1 cellular context compared by ENCODE assay signal in the genomic region with DNA sequence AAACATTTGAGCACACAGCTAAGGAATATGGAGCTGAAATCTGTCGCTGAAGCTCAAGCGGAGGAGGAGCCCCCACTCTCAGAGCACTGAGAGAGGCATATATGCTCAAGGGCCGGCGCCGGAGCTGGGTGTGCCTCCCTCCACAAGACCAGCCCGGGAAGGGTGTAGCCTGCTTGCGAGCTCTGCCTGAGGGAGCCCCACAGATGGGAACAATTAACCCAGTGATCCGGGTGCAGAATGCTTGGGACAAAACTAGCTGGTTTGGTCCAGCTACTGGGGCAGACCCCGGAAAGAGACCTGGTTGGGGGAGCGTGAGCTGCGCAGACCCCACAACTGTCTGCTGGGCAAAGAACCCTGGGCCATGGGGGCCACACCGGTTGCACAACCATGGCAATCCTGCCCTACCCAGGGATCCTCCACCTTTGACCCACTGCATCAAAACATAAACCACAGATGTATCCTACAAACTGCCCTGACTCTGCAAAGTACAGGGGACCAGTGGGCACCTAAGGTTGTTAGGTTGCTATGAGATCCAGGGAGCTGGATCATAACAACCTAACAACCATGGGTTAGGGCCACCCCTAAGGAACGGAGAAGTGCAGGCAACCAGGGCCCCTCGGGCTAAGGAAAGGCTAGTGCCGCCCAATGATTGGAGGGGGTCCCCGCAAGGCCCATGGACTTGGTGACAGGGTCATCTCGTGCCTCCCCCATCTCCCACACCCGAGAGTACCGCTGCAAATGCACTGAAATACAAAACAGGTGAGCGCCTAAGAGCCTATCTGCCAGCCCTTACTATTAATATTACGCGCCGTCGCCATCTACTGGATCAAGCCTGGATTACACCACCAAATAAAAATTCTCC.
TF ChIP-seq lines count a peak whose summit lies in the region.

No MANE protein-coding gene starts in this region.

TF ChIP-seq in HepG2, 621 proteins besides CTCF, POLR2A, EP300 and RAD21 (continued from another document and continues in another):
- TF ChIP-seq ZNF296 (CRISPR knock-in tag; conservative IDR thresholded peaks at IDR 0.05) (no peak), ZNF329 (CRISPR knock-in tag; IDR thresholded peaks at IDR 0.05; ENCODE audit: low read depth) (no peak), HDAC2 (CRISPR knock-in tag; IDR thresholded peaks at IDR 0.05) (peak; percentile 43; the same call in 1 of the 2 replicates), ZNF607 (CRISPR knock-in tag; IDR thresholded peaks at IDR 0.05; ENCODE audit: borderline replicate concordance) (no peak), IKZF4 (CRISPR knock-in tag; IDR thresholded peaks at IDR 0.05; ENCODE audit: borderline replicate concordance, low read depth, not compliant biosample characterization) (no peak), RAD51 (IDR thresholded peaks at IDR 0.05; ENCODE audit: borderline replicate concordance) (no peak), BRD4 (CRISPR knock-in tag; IDR thresholded peaks at IDR 0.05) (0 out of 2 replicates have a peak, but pooled peaks have one; percentile 31), MIXL1 (CRISPR knock-in tag; IDR thresholded peaks at IDR 0.05) (peak; percentile 51; the same call in 1 of the 2 replicates), ATF7-NPFF (CRISPR knock-in tag; IDR thresholded peaks at IDR 0.05; ENCODE audit: low read depth) (no peak), ZNF564 (CRISPR knock-in tag; IDR thresholded peaks at IDR 0.05) (no peak), ZC3H13 (CRISPR knock-in tag; IDR thresholded peaks at IDR 0.05) (no peak), MYNN (CRISPR knock-in tag; IDR thresholded peaks at IDR 0.05; ENCODE audit: low read depth) (0 out of 2 replicates have a peak, but pooled peaks have one; percentile 44), FOXM1 (CRISPR knock-in tag; IDR thresholded peaks at IDR 0.05) (no peak), ZFP82 (CRISPR knock-in tag; IDR thresholded peaks at IDR 0.05; ENCODE audit: borderline replicate concordance) (no peak), SNAPC2 (CRISPR knock-in tag; IDR thresholded peaks at IDR 0.05) (no peak), NRL (CRISPR knock-in tag; IDR thresholded peaks at IDR 0.05; ENCODE audit: borderline replicate concordance) (no peak), SMAD9 (CRISPR knock-in tag; IDR thresholded peaks at IDR 0.05) (no peak), ZXDC (CRISPR knock-in tag; IDR thresholded peaks at IDR 0.05) (no peak), HNF4A (CRISPR knock-in tag; IDR thresholded peaks at IDR 0.05) (no peak), IRF1 (CRISPR knock-in tag; IDR thresholded peaks at IDR 0.05; ENCODE audit: low read depth) (no peak), ZNF598 (CRISPR knock-in tag; IDR thresholded peaks at IDR 0.05; ENCODE audit: borderline replicate concordance) (peak; percentile 63; the same call in 1 of the 2 replicates), EZH2 (conservative IDR thresholded peaks at IDR 0.05; ENCODE audit: low read depth, low read length) (no peak), KDM3A (CRISPR knock-in tag; IDR thresholded peaks at IDR 0.05; ENCODE audit: low read depth) (no peak), ZNF326 (CRISPR knock-in tag; IDR thresholded peaks at IDR 0.05; ENCODE audit: borderline replicate concordance) (no peak), E2F1 (CRISPR knock-in tag; IDR thresholded peaks at IDR 0.05) (no peak), ZNF816 (CRISPR knock-in tag; IDR thresholded peaks at IDR 0.05; ENCODE audit: borderline replicate concordance) (no peak)
- TF ChIP-seq, protein P1, sequence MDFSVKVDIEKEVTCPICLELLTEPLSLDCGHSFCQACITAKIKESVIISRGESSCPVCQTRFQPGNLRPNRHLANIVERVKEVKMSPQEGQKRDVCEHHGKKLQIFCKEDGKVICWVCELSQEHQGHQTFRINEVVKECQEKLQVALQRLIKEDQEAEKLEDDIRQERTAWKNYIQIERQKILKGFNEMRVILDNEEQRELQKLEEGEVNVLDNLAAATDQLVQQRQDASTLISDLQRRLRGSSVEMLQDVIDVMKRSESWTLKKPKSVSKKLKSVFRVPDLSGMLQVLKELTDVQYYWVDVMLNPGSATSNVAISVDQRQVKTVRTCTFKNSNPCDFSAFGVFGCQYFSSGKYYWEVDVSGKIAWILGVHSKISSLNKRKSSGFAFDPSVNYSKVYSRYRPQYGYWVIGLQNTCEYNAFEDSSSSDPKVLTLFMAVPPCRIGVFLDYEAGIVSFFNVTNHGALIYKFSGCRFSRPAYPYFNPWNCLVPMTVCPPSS (IDR thresholded peaks at IDR 0.05): no peak
- TF ChIP-seq, protein P2, sequence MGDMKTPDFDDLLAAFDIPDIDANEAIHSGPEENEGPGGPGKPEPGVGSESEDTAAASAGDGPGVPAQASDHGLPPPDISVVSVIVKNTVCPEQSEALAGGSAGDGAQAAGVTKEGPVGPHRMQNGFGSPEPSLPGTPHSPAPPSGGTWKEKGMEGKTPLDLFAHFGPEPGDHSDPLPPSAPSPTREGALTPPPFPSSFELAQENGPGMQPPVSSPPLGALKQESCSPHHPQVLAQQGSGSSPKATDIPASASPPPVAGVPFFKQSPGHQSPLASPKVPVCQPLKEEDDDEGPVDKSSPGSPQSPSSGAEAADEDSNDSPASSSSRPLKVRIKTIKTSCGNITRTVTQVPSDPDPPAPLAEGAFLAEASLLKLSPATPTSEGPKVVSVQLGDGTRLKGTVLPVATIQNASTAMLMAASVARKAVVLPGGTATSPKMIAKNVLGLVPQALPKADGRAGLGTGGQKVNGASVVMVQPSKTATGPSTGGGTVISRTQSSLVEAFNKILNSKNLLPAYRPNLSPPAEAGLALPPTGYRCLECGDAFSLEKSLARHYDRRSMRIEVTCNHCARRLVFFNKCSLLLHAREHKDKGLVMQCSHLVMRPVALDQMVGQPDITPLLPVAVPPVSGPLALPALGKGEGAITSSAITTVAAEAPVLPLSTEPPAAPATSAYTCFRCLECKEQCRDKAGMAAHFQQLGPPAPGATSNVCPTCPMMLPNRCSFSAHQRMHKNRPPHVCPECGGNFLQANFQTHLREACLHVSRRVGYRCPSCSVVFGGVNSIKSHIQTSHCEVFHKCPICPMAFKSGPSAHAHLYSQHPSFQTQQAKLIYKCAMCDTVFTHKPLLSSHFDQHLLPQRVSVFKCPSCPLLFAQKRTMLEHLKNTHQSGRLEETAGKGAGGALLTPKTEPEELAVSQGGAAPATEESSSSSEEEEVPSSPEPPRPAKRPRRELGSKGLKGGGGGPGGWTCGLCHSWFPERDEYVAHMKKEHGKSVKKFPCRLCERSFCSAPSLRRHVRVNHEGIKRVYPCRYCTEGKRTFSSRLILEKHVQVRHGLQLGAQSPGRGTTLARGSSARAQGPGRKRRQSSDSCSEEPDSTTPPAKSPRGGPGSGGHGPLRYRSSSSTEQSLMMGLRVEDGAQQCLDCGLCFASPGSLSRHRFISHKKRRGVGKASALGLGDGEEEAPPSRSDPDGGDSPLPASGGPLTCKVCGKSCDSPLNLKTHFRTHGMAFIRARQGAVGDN (CRISPR knock-in tag; IDR thresholded peaks at IDR 0.05): peak; percentile 79
- TF ChIP-seq, protein P3, sequence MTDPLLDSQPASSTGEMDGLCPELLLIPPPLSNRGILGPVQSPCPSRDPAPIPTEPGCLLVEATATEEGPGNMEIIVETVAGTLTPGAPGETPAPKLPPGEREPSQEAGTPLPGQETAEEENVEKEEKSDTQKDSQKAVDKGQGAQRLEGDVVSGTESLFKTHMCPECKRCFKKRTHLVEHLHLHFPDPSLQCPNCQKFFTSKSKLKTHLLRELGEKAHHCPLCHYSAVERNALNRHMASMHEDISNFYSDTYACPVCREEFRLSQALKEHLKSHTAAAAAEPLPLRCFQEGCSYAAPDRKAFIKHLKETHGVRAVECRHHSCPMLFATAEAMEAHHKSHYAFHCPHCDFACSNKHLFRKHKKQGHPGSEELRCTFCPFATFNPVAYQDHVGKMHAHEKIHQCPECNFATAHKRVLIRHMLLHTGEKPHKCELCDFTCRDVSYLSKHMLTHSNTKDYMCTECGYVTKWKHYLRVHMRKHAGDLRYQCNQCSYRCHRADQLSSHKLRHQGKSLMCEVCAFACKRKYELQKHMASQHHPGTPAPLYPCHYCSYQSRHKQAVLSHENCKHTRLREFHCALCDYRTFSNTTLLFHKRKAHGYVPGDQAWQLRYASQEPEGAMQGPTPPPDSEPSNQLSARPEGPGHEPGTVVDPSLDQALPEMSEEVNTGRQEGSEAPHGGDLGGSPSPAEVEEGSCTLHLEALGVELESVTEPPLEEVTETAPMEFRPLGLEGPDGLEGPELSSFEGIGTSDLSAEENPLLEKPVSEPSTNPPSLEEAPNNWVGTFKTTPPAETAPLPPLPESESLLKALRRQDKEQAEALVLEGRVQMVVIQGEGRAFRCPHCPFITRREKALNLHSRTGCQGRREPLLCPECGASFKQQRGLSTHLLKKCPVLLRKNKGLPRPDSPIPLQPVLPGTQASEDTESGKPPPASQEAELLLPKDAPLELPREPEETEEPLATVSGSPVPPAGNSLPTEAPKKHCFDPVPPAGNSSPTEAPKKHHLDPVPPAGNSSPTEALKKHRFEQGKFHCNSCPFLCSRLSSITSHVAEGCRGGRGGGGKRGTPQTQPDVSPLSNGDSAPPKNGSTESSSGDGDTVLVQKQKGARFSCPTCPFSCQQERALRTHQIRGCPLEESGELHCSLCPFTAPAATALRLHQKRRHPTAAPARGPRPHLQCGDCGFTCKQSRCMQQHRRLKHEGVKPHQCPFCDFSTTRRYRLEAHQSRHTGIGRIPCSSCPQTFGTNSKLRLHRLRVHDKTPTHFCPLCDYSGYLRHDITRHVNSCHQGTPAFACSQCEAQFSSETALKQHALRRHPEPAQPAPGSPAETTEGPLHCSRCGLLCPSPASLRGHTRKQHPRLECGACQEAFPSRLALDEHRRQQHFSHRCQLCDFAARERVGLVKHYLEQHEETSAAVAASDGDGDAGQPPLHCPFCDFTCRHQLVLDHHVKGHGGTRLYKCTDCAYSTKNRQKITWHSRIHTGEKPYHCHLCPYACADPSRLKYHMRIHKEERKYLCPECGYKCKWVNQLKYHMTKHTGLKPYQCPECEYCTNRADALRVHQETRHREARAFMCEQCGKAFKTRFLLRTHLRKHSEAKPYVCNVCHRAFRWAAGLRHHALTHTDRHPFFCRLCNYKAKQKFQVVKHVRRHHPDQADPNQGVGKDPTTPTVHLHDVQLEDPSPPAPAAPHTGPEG (CRISPR knock-in tag; IDR thresholded peaks at IDR 0.05): no peak
- TF ChIP-seq, protein P4, sequence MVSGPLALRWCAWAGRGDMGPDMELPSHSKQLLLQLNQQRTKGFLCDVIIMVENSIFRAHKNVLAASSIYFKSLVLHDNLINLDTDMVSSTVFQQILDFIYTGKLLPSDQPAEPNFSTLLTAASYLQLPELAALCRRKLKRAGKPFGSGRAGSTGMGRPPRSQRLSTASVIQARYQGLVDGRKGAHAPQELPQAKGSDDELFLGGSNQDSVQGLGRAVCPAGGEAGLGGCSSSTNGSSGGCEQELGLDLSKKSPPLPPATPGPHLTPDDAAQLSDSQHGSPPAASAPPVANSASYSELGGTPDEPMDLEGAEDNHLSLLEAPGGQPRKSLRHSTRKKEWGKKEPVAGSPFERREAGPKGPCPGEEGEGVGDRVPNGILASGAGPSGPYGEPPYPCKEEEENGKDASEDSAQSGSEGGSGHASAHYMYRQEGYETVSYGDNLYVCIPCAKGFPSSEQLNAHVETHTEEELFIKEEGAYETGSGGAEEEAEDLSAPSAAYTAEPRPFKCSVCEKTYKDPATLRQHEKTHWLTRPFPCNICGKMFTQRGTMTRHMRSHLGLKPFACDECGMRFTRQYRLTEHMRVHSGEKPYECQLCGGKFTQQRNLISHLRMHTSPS (CRISPR knock-in tag; IDR thresholded peaks at IDR 0.05; ENCODE audit: low read depth): peak; percentile 30; the same call in 1 of the 2 replicates
- TF ChIP-seq, protein P5, sequence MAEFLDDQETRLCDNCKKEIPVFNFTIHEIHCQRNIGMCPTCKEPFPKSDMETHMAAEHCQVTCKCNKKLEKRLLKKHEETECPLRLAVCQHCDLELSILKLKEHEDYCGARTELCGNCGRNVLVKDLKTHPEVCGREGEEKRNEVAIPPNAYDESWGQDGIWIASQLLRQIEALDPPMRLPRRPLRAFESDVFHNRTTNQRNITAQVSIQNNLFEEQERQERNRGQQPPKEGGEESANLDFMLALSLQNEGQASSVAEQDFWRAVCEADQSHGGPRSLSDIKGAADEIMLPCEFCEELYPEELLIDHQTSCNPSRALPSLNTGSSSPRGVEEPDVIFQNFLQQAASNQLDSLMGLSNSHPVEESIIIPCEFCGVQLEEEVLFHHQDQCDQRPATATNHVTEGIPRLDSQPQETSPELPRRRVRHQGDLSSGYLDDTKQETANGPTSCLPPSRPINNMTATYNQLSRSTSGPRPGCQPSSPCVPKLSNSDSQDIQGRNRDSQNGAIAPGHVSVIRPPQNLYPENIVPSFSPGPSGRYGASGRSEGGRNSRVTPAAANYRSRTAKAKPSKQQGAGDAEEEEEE (CRISPR knock-in tag; IDR thresholded peaks at IDR 0.05; ENCODE audit: borderline replicate concordance): no peak
